35 cellular contexts compared by ENCODE assay signal in the genomic region with DNA sequence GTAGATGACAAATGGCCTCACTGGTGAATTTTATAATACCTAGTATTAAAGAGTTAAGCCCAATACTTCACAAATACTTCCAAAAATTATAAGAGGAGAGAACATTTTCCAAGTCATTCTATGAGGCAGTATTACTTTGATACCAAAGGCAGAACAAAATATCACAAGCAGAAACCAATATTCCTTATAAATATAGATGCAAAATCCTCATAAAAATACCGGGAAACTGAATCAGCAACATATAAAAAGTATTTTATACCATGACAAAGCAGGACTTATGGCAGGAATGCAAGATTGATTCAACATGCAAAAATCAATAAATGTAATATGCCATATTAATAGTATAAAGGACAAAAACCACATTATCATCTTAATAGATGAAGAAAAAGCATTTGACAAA. TPM values are rescaled to one million over a fixed set of nuclear protein-coding genes. Genes with fewer than 3 reads are reported as not detected.
DNase-seq lines count a peak whose midpoint lies in the region; ATAC-seq, FAIRE-seq and TF ChIP-seq lines count a peak whose summit lies in the region.
"Had no signal": no experiment of that assay in that cellular context is flagged by ENCODE, and none has a peak within 500 bp of the region (broad histone marks: within the 10 kb centered on the region; RNA-seq: fewer than 3 reads in every experiment).

No MANE protein-coding gene starts in this region.

- H3K9me3 ChIP-seq in PC-3 (ENCODE audit: low read length) = no peaks in the 10 kb centered on the region
- H3K9me3 ChIP-seq: A549, BE2C, BLaER1, Caco-2 had no signal

- H3K36me3 Mint-ChIP-seq in T-helper 2 cell treated with Interferon-gamma antibody and Interleukin-4, amounts not matched to agents 5 μg/mL and 100 μg/mL, for 36 hours (ENCODE audit: low read depth) = peaks cover 3% of the 10 kb centered on the region
- peaks cover 0 to 2% (median 0%) of the 10 kb centered on the region in 3 donors for H3K36me3 Mint-ChIP-seq in naive thymus-derived CD8-positive, alpha-beta T cell
- H3K36me3 Mint-ChIP-seq: CD4-positive, alpha-beta memory T cell; CD4-positive, CD25-positive, alpha-beta regulatory T cell; CD8-positive, alpha-beta T cell had no signal

- no peaks in the 10 kb centered on the region for H3K36me3 ChIP-seq in PC-3 (ENCODE audit: low read depth, low read length)
- H3K36me3 ChIP-seq: BE2C; BLaER1; BLaER1 treated with 17β-estradiol and CSF1 and Interleukin-3, amounts not matched to agents 10 nM and 100 nM had no signal

- BruUV-seq in PC-3 (replicated peaks; lab: Mats Ljungman, UMichigan) = no TSS peak

- peak; percentile 5 for FAIRE-seq in GM12892 (lab: Jason Lieb, UNC)
- FAIRE-seq: A204.1, A549, D721Med had no signal

- H3K4me2 ChIP-seq in PC-3 (ENCODE audit: low read length) = peak overlapping the region; percentile 71
- H3K4me2 ChIP-seq: A549; BLaER1; BLaER1 treated with 17β-estradiol and CSF1 and Interleukin-3, amounts not matched to agents 10 nM and 100 nM had no signal

- H3K9ac ChIP-seq in PC-3 (ENCODE audit: low read length) = no peak overlapping the region; the same call in 1 of the 2 replicates
- H3K9ac ChIP-seq: BLaER1; BLaER1 treated with 17β-estradiol and CSF1 and Interleukin-3, amounts not matched to agents 10 nM and 100 nM had no signal

- H3K27me3 ChIP-seq in PC-3 (ENCODE audit: low read length) = no peaks in the 10 kb centered on the region
- H3K27me3 ChIP-seq: BE2C; BLaER1; BLaER1 treated with 17β-estradiol and CSF1 and Interleukin-3, amounts not matched to agents 10 nM and 100 nM had no signal

- H4K20me1 ChIP-seq in PC-3 (ENCODE audit: low read length) = no peaks in the 10 kb centered on the region
- H4K20me1 ChIP-seq: BLaER1; BLaER1 treated with 17β-estradiol and CSF1 and Interleukin-3, amounts not matched to agents 10 nM and 100 nM had no signal

- H3K4me1 ChIP-seq in PC-3 (ENCODE audit: insufficient read depth, low read length) = peaks cover 29% of the 10 kb centered on the region
- H3K4me1 ChIP-seq: A549, BE2C, Caco-2 had no signal

- no peaks in the 10 kb centered on the region for H3K9me2 ChIP-seq in PC-3 (replicated peaks; ENCODE audit: low read length)

- DNase-seq in T-helper 2 cell treated with Interferon-gamma antibody and Interleukin-4, amounts not matched to agents 5 μg/mL and 100 μg/mL, for 36 hours (ENCODE audit: low spot score) = no peak
- DNase-seq in T-helper 2 cell = no peak
- DNase-seq in GM12892 (ENCODE audit: insufficient read length) = no peak
- DNase-seq in PC-3 = peak; percentile 72
- no peak for DNase-seq in naive thymus-derived CD8-positive, alpha-beta T cell
- DNase-seq: 8988T; ACHN; AML-193; BE2C; C1 segment of cervical spinal cord; Caco-2; Calu3; CD4-positive, alpha-beta memory T cell; CD4-positive, alpha-beta T cell; CD4-positive, CD25-positive, alpha-beta regulatory T cell; CD8-positive, alpha-beta memory T cell; CD8-positive, alpha-beta T cell; COR-L47; DMS 273 treated with DMSO at 0.1 percent for 48 hours; DMS153; DMS53; DMS79; DMS79 treated with DMSO at 0.1 percent for 48 hours; DND-41; EL had no signal

- peaks cover 10% of the 10 kb centered on the region for H3K4me1 Mint-ChIP-seq in T-helper 2 cell treated with Interferon-gamma antibody and Interleukin-4, amounts not matched to agents 5 μg/mL and 100 μg/mL, for 36 hours (ENCODE audit: low read depth)
- H3K4me1 Mint-ChIP-seq in naive thymus-derived CD8-positive, alpha-beta T cell = peaks cover 0 to 2% (median 0%) of the 10 kb centered on the region in 4 donors
- H3K4me1 Mint-ChIP-seq: CD4-positive, alpha-beta memory T cell; CD4-positive, CD25-positive, alpha-beta regulatory T cell; CD8-positive, alpha-beta memory T cell had no signal

- H2AFZ ChIP-seq in PC-3 (ENCODE audit: low read length) = no peak overlapping the region

- H3K4me3 Mint-ChIP-seq in T-helper 2 cell treated with Interferon-gamma antibody and Interleukin-4, amounts not matched to agents 5 μg/mL and 100 μg/mL, for 36 hours = peak overlapping the region; percentile 11
- no peak overlapping the region for H3K4me3 Mint-ChIP-seq in naive thymus-derived CD8-positive, alpha-beta T cell
- H3K4me3 Mint-ChIP-seq: B cell; CD14-positive monocyte; CD4-positive, alpha-beta memory T cell; CD4-positive, alpha-beta T cell; CD4-positive, CD25-positive, alpha-beta regulatory T cell; CD8-positive, alpha-beta memory T cell; CD8-positive, alpha-beta T cell had no signal

- ATAC-seq in PC-3 = peak; percentile 74
- ATAC-seq in naive thymus-derived CD8-positive, alpha-beta T cell = no peak
- no peak for ATAC-seq in GM18870 (IDR thresholded peaks at IDR 0.05; ENCODE audit: unreplicated experiment)
- ATAC-seq: A549; CD8-positive, alpha-beta T cell had no signal

- intact Hi-C loops in PC-3 (cut with micrococcal nuclease) = loop anchor here (1.0 to 2.0 kb wide), 2 partner anchors 15 to 22 kb away; a partner anchor contains a TSS

- H3K27ac ChIP-seq in PC-3 (ENCODE audit: low read length) = peak overlapping the region; percentile 39
- H3K27ac ChIP-seq: 22Rv1; A549; BLaER1; BLaER1 treated with 17β-estradiol and CSF1 and Interleukin-3, amounts not matched to agents 10 nM and 100 nM; C4-2B had no signal

- TF ChIP-seq CTCF in PC-3 (conservative IDR thresholded peaks at IDR 0.05; ENCODE audit: low read depth, low read length) = no peak

- H3F3A ChIP-seq in PC-3 (ENCODE audit: low read length, unreplicated experiment) = no peaks in the 10 kb centered on the region

- POLR2A ChIA-PET in PC-3 (lab: Charles Lee; ENCODE audit: unreplicated experiment) = interaction anchor here (0.7 kb wide), 1 partner anchor 135 kb away, joined by 4 read pairs; no protein-coding TSS in a partner anchor
- POLR2A ChIA-PET in naive thymus-derived CD8-positive, alpha-beta T cell (lab: Charles Lee) = no interaction called here

- peak overlapping the region; percentile 35; the same call in 1 of the 2 replicates for H3K4me3 ChIP-seq in PC-3 (ENCODE audit: low read length)
- H3K4me3 ChIP-seq: A549; BLaER1; BLaER1 treated with 17β-estradiol and CSF1 and Interleukin-3, amounts not matched to agents 10 nM and 100 nM had no signal

- no peaks in the 10 kb centered on the region for H3K9me3 Mint-ChIP-seq in T-helper 2 cell treated with Interferon-gamma antibody and Interleukin-4, amounts not matched to agents 5 μg/mL and 100 μg/mL, for 36 hours
- peaks cover 0 to 14% (median 4%) of the 10 kb centered on the region in 9 donors for H3K9me3 Mint-ChIP-seq in naive thymus-derived CD8-positive, alpha-beta T cell
- H3K9me3 Mint-ChIP-seq: CD4-positive, alpha-beta T cell had no signal

- H3K27ac Mint-ChIP-seq in T-helper 2 cell treated with Interferon-gamma antibody and Interleukin-4, amounts not matched to agents 5 μg/mL and 100 μg/mL, for 36 hours = no peak overlapping the region
- no peak overlapping the region for H3K27ac Mint-ChIP-seq in naive thymus-derived CD8-positive, alpha-beta T cell
- H3K27ac Mint-ChIP-seq: B cell; CD14-positive monocyte; CD4-positive, alpha-beta T cell; CD4-positive, CD25-positive, alpha-beta regulatory T cell; CD8-positive, alpha-beta memory T cell; CD8-positive, alpha-beta T cell had no signal

- H3K27me3 Mint-ChIP-seq in T-helper 2 cell treated with Interferon-gamma antibody and Interleukin-4, amounts not matched to agents 5 μg/mL and 100 μg/mL, for 36 hours (ENCODE audit: low read depth) = peaks cover 25% of the 10 kb centered on the region
- peaks cover 2 to 14% (median 6%) of the 10 kb centered on the region in 5 donors for H3K27me3 Mint-ChIP-seq in naive thymus-derived CD8-positive, alpha-beta T cell

- CTCF ChIA-PET in PC-3 (lab: Charles Lee) = no interaction called here

- no peak for TF ChIP-seq POLR2A in GM12892 (IDR thresholded peaks at IDR 0.05; ENCODE audit: low read depth, low read length)

- H3K79me2 ChIP-seq in PC-3 (ENCODE audit: low read length) = no peaks in the 10 kb centered on the region

RNA-seq across cellular contexts. Expression of a gene that starts 22.1 kb away (rescaled TPM):
- polyA plus RNA-seq in GM12892 (2012; ENCODE audit: missing spikeins) = 49.2 TPM
- 11.8 and 16.5 TPM in 2 replicates for total RNA-seq in PC-3 (2014; rRNA removed)
- 10 to 100 TPM; 24.9 to 28.0 TPM for total RNA-seq in naive thymus-derived CD8-positive, alpha-beta T cell
- polyA plus RNA-seq in naive thymus-derived CD8-positive, alpha-beta T cell = 10 to 100 TPM in 2 of 3 donors, 1 to 10 TPM in 1; 4.3 to 14.2 (median 10.6) TPM
